ENCODE assay signal across 18 cellular contexts in genomic region chr1:238606457-238606856, GRCh38.
DNase-seq lines count a peak whose midpoint lies in the region; ATAC-seq and TF ChIP-seq lines count a peak whose summit lies in the region.
"Had no signal": no experiment of that assay in that cellular context is flagged by ENCODE, and none has a peak within 500 bp of the region (broad histone marks: within the 10 kb centered on the region; RNA-seq: fewer than 3 reads in every experiment).

No MANE protein-coding gene starts in this region.

- CTCF ChIA-PET in CD8-positive, alpha-beta memory T cell (lab: Charles Lee) = no interaction called here
- CTCF ChIA-PET in HEK293T (lab: Yijun Ruan, JAX) = no interaction called here

- H3K9ac ChIP-seq in BLaER1 treated with 17β-estradiol and CSF1 and Interleukin-3, amounts not matched to agents 10 nM and 100 nM = peak overlapping the region in 2 of 11 experiments; percentile 11 to 43; a peak in 1 of 22 replicates
- H3K9ac ChIP-seq: BLaER1 had no signal

- peaks cover 0 to 17% (median 0%) of the 10 kb centered on the region in 11 experiments; a peak in 3 of 22 replicates for H3K9me3 ChIP-seq in BLaER1 treated with 17β-estradiol and CSF1 and Interleukin-3, amounts not matched to agents 10 nM and 100 nM (replicated peaks in 1 of 11)
- H3K9me3 ChIP-seq in CD8-positive, alpha-beta memory T cell (ENCODE audit: low read length) = peaks cover 5% of the 10 kb centered on the region
- H3K9me3 ChIP-seq: BLaER1, HAP-1, SJCRH30 had no signal

- H3K27me3 ChIP-seq in BLaER1 treated with 17β-estradiol and CSF1 and Interleukin-3, amounts not matched to agents 10 nM and 100 nM = no peaks in the 10 kb centered on the region
- H3K27me3 ChIP-seq in foreskin keratinocyte = no peaks in the 10 kb centered on the region
- no peaks in the 10 kb centered on the region for H3K27me3 ChIP-seq in CD8-positive, alpha-beta memory T cell (ENCODE audit: insufficient read depth, low read length, poor library complexity, severe bottlenecking)
- H3K27me3 ChIP-seq: BLaER1, SJCRH30 had no signal

- ATAC-seq in SK-N-SH treated with all-trans-retinoic acid at 6 μM for 48 hours (peak; percentile 66), foreskin keratinocyte (peak; percentile 20)
- ATAC-seq in natural killer cell treated with Interleukin-12 subunit alpha and Interleukin-12 subunit beta and Interleukin-15 and Interleukin-18, amount 100 ng/mL, for 72 hours = no peak

- DNase-seq in HFFc6 = no peak
- no peak for DNase-seq in foreskin keratinocyte
- no peak for DNase-seq in natural killer cell treated with Interleukin-12 subunit alpha and Interleukin-12 subunit beta and Interleukin-15 and Interleukin-18, amount 100 ng/mL, for 72 hours (ENCODE audit: low spot score)
- DNase-seq in CD8-positive, alpha-beta memory T cell = no peak
- DNase-seq in HEK293T (ENCODE audit: extremely low spot score) = no peak
- no peak for DNase-seq in GDM1 (lab: John Stamatoyannopoulos, UW)
- DNase-seq: DMS79 treated with DMSO at 0.1 percent for 48 hours, NCI-H1694 treated with DMSO at 0.1 percent for 48 hours, NCI-H2107, NCI-H510A, NCI-H748 treated with DMSO at 0.1 percent for 48 hours, PC-9, SJCRH30 had no signal

- H3K27me3 Mint-ChIP-seq in HFFc6 (ENCODE audit: insufficient read depth) = no peaks in the 10 kb centered on the region
- H3K27me3 Mint-ChIP-seq in natural killer cell treated with Interleukin-12 subunit alpha and Interleukin-12 subunit beta and Interleukin-15 and Interleukin-18, amount 100 ng/mL, for 72 hours = no peaks in the 10 kb centered on the region
- no peaks in the 10 kb centered on the region for H3K27me3 Mint-ChIP-seq in CD8-positive, alpha-beta memory T cell

- peak overlapping the region in 6 of 11 experiments; percentile 28 to 60 (median 55); a peak in 13 of 22 replicates for H3K4me2 ChIP-seq in BLaER1 treated with 17β-estradiol and CSF1 and Interleukin-3, amounts not matched to agents 10 nM and 100 nM
- H3K4me2 ChIP-seq: A549, BLaER1, PC-9 had no signal

- TF ChIP-seq CTCF in HFFc6 (IDR thresholded peaks at IDR 0.05) = no peak
- no peak for TF ChIP-seq CTCF in foreskin keratinocyte (conservative IDR thresholded peaks at IDR 0.05)

- H3K4me3 ChIP-seq in BLaER1 treated with 17β-estradiol and CSF1 and Interleukin-3, amounts not matched to agents 10 nM and 100 nM = no peak overlapping the region
- H3K4me3 ChIP-seq in CD8-positive, alpha-beta memory T cell (ENCODE audit: low read length) = no peak overlapping the region
- H3K4me3 ChIP-seq: A549, BLaER1, HAP-1, PC-9, SJCRH30 had no signal

- H3K27ac Mint-ChIP-seq in HFFc6 = peak overlapping the region; percentile 76
- H3K27ac Mint-ChIP-seq in natural killer cell treated with Interleukin-12 subunit alpha and Interleukin-12 subunit beta and Interleukin-15 and Interleukin-18, amount 100 ng/mL, for 72 hours = no peak overlapping the region
- no peak overlapping the region for H3K27ac Mint-ChIP-seq in CD8-positive, alpha-beta memory T cell

- peaks cover 58% of the 10 kb centered on the region for H3K4me1 Mint-ChIP-seq in HFFc6 (ENCODE audit: low read depth)
- no peaks in the 10 kb centered on the region for H3K4me1 Mint-ChIP-seq in natural killer cell treated with Interleukin-12 subunit alpha and Interleukin-12 subunit beta and Interleukin-15 and Interleukin-18, amount 100 ng/mL, for 72 hours (ENCODE audit: low read depth in 2 of 2)
- no peaks in the 10 kb centered on the region for H3K4me1 Mint-ChIP-seq in CD8-positive, alpha-beta memory T cell

- H3K9me3 Mint-ChIP-seq in HFFc6 = no peaks in the 10 kb centered on the region
- peaks cover 17% of the 10 kb centered on the region for H3K9me3 Mint-ChIP-seq in natural killer cell treated with Interleukin-12 subunit alpha and Interleukin-12 subunit beta and Interleukin-15 and Interleukin-18, amount 100 ng/mL, for 72 hours
- peaks cover 2 to 10% (median 4%) of the 10 kb centered on the region in 5 donors for H3K9me3 Mint-ChIP-seq in CD8-positive, alpha-beta memory T cell

- H3K4me3 Mint-ChIP-seq in HFFc6 = peak overlapping the region; percentile 78
- H3K4me3 Mint-ChIP-seq in natural killer cell treated with Interleukin-12 subunit alpha and Interleukin-12 subunit beta and Interleukin-15 and Interleukin-18, amount 100 ng/mL, for 72 hours = no peak overlapping the region
- H3K4me3 Mint-ChIP-seq in CD8-positive, alpha-beta memory T cell = no peak overlapping the region

- H4K20me1 ChIP-seq in BLaER1 treated with 17β-estradiol and CSF1 and Interleukin-3, amounts not matched to agents 10 nM and 100 nM = no peaks in the 10 kb centered on the region
- H4K20me1 ChIP-seq: BLaER1 had no signal

- peaks cover 11% of the 10 kb centered on the region; the same call in 1 of the 2 replicates for H3K36me3 Mint-ChIP-seq in HFFc6 (ENCODE audit: low read depth)
- H3K36me3 Mint-ChIP-seq in natural killer cell treated with Interleukin-12 subunit alpha and Interleukin-12 subunit beta and Interleukin-15 and Interleukin-18, amount 100 ng/mL, for 72 hours = no peaks in the 10 kb centered on the region
- H3K36me3 Mint-ChIP-seq in CD8-positive, alpha-beta memory T cell = no peaks in the 10 kb centered on the region

- H3K27ac ChIP-seq in BLaER1 treated with 17β-estradiol and CSF1 and Interleukin-3, amounts not matched to agents 10 nM and 100 nM = peak overlapping the region in 8 of 11 experiments; percentile 16 to 77 (median 54); a peak in 15 of 22 replicates
- H3K27ac ChIP-seq in foreskin keratinocyte = no peak overlapping the region
- H3K27ac ChIP-seq in CD8-positive, alpha-beta memory T cell (ENCODE audit: low read depth, low read length) = no peak overlapping the region
- H3K27ac ChIP-seq: A549, BLaER1, PC-9, SJCRH30 had no signal

- peaks cover under 1 to 35% (median 22%) of the 10 kb centered on the region in 10 experiments; a peak in 19 of 20 replicates for H3K4me1 ChIP-seq in BLaER1 treated with 17β-estradiol and CSF1 and Interleukin-3, amounts not matched to agents 10 nM and 100 nM
- H3K4me1 ChIP-seq in foreskin keratinocyte = peaks cover 8% of the 10 kb centered on the region
- H3K4me1 ChIP-seq in CD8-positive, alpha-beta memory T cell (ENCODE audit: insufficient read depth, low read length) = no peaks in the 10 kb centered on the region
- H3K4me1 ChIP-seq: A549, HAP-1, SJCRH30 had no signal

- H3K36me3 ChIP-seq in BLaER1 treated with 17β-estradiol and CSF1 and Interleukin-3, amounts not matched to agents 10 nM and 100 nM = no peaks in the 10 kb centered on the region
- H3K36me3 ChIP-seq in CD8-positive, alpha-beta memory T cell (ENCODE audit: insufficient read depth, low read length) = no peaks in the 10 kb centered on the region
- H3K36me3 ChIP-seq: BLaER1, HAP-1, SJCRH30 had no signal

- POLR2A ChIA-PET in CD8-positive, alpha-beta memory T cell (lab: Charles Lee) = no interaction called here
- POLR2A ChIA-PET in HEK293T (lab: Yijun Ruan, JAX) = no interaction called here

TF ChIP-seq in SK-N-SH treated with all-trans-retinoic acid at 6 μM for 48 hours, 23 proteins besides CTCF, POLR2A, EP300 and RAD21:
- no peak for TF ChIP-seq TCF4 (CRISPR knock-in tag; IDR thresholded peaks at IDR 0.05; ENCODE audit: borderline replicate concordance)
- no peak for TF ChIP-seq ZC3H10 (CRISPR knock-in tag; IDR thresholded peaks at IDR 0.05)
- TF ChIP-seq ESRRG (CRISPR knock-in tag; IDR thresholded peaks at IDR 0.05) = no peak
- no peak for TF ChIP-seq ZNF565 (CRISPR knock-in tag; conservative IDR thresholded peaks at IDR 0.05; ENCODE audit: low read depth)

TF ChIP-seq in HEK293T, 16 proteins besides CTCF, POLR2A, EP300 and RAD21:
- no peak for TF ChIP-seq FOXA1 (IDR thresholded peaks at IDR 0.05)
- no peak for TF ChIP-seq HDGF (IDR thresholded peaks at IDR 0.05; ENCODE audit: borderline replicate concordance)

Comparison
In these comparisons a context has a peak if more than half of its experiments do, and no peak if none do; other contexts are left out.
1. H3K27ac ChIP-seq: peak in BLaER1 treated with 17β-estradiol and CSF1 and Interleukin-3, amounts not matched to agents 10 nM and 100 nM (8 of 11); none in foreskin keratinocyte (single experiment) and CD8-positive, alpha-beta memory T cell (single experiment).
2. ATAC-seq: peak in SK-N-SH treated with all-trans-retinoic acid at 6 μM for 48 hours (single experiment) and foreskin keratinocyte (single experiment); none in natural killer cell treated with Interleukin-12 subunit alpha and Interleukin-12 subunit beta and Interleukin-15 and Interleukin-18, amount 100 ng/mL, for 72 hours (0 of 2).